8 cellular contexts compared by ENCODE assay signal in genomic region chr1:36553591-36554417, GRCh38.
DNase-seq lines count a peak whose midpoint lies in the region; ATAC-seq and TF ChIP-seq lines count a peak whose summit lies in the region.

No MANE protein-coding gene starts in this region.

- WGBS in prostate gland: 20% methylated on average over 20 of the region's 20 CpGs
- WGBS in aorta, 2 donors: 16 to 18% methylated on average over 20 of the region's 20 CpGs

- H3K4me3 ChIP-seq in SJSA1 (no peak overlapping the region), prostate gland (no peak overlapping the region), aorta (ENCODE audit: low read length in 2 of 2) (no peak overlapping the region)

- no peak for TF ChIP-seq POLR2A in prostate gland (IDR thresholded peaks at IDR 0.05)

- DNase-seq in Daoy (ENCODE audit: low read depth): peak; percentile 80
- DNase-seq in MV-4-11 (lab: John Stamatoyannopoulos, UW): peak; percentile 28
- DNase-seq in SJSA1 (ENCODE audit: low read depth in 1 of 2, low spot score in 2 of 2): peak; percentile 28 to 70
- peak in 3 of 4 experiments; percentile 15 to 40 (median 29) for DNase-seq in activated naive CD4-positive, alpha-beta T cell (lab: John Stamatoyannopoulos, UW)
- peak; percentile 71 for DNase-seq in Right ventricle myocardium superior
- peak; percentile 21 for DNase-seq in prostate gland (ENCODE audit: low spot score)
- peak; percentile 64 to 88 for DNase-seq in aorta

- TF ChIP-seq CTCF in prostate gland (IDR thresholded peaks at IDR 0.05): peak in 3 of 4 experiments; percentile 31 to 48 (median 39)

- peak; percentile 75 for ATAC-seq in Right ventricle myocardium superior (ENCODE audit: poor library complexity)
- no peak for ATAC-seq in aorta (ENCODE audit: low FRiP score)
- ATAC-seq in GM18502 (IDR thresholded peaks at IDR 0.05; ENCODE audit: poor library complexity, unreplicated experiment): no peak

- no peak overlapping the region for H3K27ac ChIP-seq in SJSA1
- H3K27ac ChIP-seq in prostate gland: no peak overlapping the region
- H3K27ac ChIP-seq in aorta (ENCODE audit: low read depth in 1 of 2, low read length in 2 of 2): no peak overlapping the region

- H3K4me1 ChIP-seq in SJSA1 (replicated peaks) (no peaks in the 10 kb centered on the region), prostate gland (replicated peaks) (no peaks in the 10 kb centered on the region), aorta (ENCODE audit: control insufficient read depth in 1 of 2, insufficient read depth in 2 of 2, low read length in 2 of 2) (no peaks in the 10 kb centered on the region)

- intact Hi-C loops in Right ventricle myocardium superior (cut with DNase I) (loop anchor here (10.0 kb wide), 1 partner anchor 881 kb away; no protein-coding TSS in a partner anchor), prostate gland (cut with DNase I) (no loop called here), aorta (cut with DNase I) (no loop called here)

- H3K9me3 ChIP-seq in SJSA1 (replicated peaks) (no peaks in the 10 kb centered on the region), prostate gland (no peaks in the 10 kb centered on the region), aorta (ENCODE audit: control insufficient read depth, low read length) (no peaks in the 10 kb centered on the region)

- H3K36me3 ChIP-seq in SJSA1: no peaks in the 10 kb centered on the region
- H3K36me3 ChIP-seq in prostate gland: no peaks in the 10 kb centered on the region
- no peaks in the 10 kb centered on the region for H3K36me3 ChIP-seq in aorta (ENCODE audit: control insufficient read depth in 1 of 2, insufficient read depth in 2 of 2, low read length in 1 of 2)

- H3K27me3 ChIP-seq in SJSA1 (replicated peaks) (peaks cover 38% of the 10 kb centered on the region), prostate gland (replicated peaks; ENCODE audit: insufficient read depth) (peaks cover 15% of the 10 kb centered on the region), aorta (ENCODE audit: control insufficient read depth in 1 of 2, insufficient read depth in 2 of 2, low read length in 1 of 2) (peaks cover 0 to 2% of the 10 kb centered on the region in 2 donors)

Comparison
In these comparisons a context has a peak if more than half of its experiments do, and no peak if none do; other contexts are left out.
1. DNase-seq: peak in every context shown above with its lines; median percentile 80 in Daoy; 76 in aorta; 71 in Right ventricle myocardium superior; 49 in SJSA1; 29 in activated naive CD4-positive, alpha-beta T cell; 28 in MV-4-11; 21 in prostate gland.